Comparison of ENCODE assay signal across 22 cellular contexts in the genomic region with DNA sequence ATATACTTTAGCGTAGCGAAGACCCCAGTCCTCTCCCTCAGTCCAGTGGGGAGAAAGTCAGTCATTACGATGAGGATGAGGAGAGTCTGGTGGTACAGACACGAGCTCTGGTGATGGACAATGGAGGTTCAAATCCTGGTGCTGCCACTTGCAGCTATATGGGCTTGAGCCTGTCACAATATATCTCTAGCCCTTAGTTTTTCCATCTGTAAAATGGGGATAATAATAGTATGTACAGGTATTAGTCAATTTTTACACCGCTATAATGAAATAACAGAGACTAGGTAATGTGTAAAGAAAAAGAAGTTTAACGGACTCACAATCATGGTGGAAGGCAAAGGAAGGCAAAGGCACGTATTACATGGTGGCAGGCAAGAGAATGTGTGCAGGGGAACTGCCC.
"Had no signal": no experiment of that assay in that cellular context is flagged by ENCODE, and none has a peak within 500 bp of the region (broad histone marks: within the 10 kb centered on the region; RNA-seq: fewer than 3 reads in every experiment).

No MANE protein-coding gene starts in this region.

- H3K4me3 ChIP-seq: coronary artery, esophagus muscularis mucosa, hepatocyte, prostate gland, spleen, uterus had no signal

- H3K27ac ChIP-seq: coronary artery, esophagus muscularis mucosa, hepatocyte, prostate gland, uterus, WERI-Rb-1 had no signal

- H3K4me2 ChIP-seq: hepatocyte had no signal

- H3K4me3 Mint-ChIP-seq: activated naive CD8-positive, alpha-beta T cell treated with anti-CD3 and anti-CD28 coated beads, Interleukin-2, amount 50 U/mL, for 24 hours; activated T-cell treated with anti-CD3 and anti-CD28 coated beads, Interleukin-2, amount 50 U/mL, for 4 hours had no signal

- H3K9me3 ChIP-seq: esophagus muscularis mucosa, prostate gland, spleen, uterus had no signal

- H3K27me3 ChIP-seq: esophagus muscularis mucosa, hepatocyte, spleen, uterus had no signal

- DNase-seq: activated CD4-positive, alpha-beta T cell treated with anti-CD3 and anti-CD28 coated beads for 1 hour; activated CD8-positive, alpha-beta memory T cell treated with anti-CD3 and anti-CD28 coated beads, Interleukin-2, amount 50 U/mL, for 48 hours; activated naive CD4-positive, alpha-beta T cell; activated naive CD8-positive, alpha-beta T cell treated with anti-CD3 and anti-CD28 coated beads, Interleukin-2, amount 50 U/mL, for 24 hours; activated T-cell treated with anti-CD3 and anti-CD28 coated beads, Interleukin-2, amount 50 U/mL, for 4 hours; cerebellar nuclear complex; glutamatergic neuron; left ventricle myocardium superior; mesenchymal stem cell; spleen; stimulated activated CD4-positive, alpha-beta T cell treated with anti-CD3 and anti-CD28 coated beads, Interleukin-4, amount 100 ng/mL, for 1 hour; stimulated activated naive CD8-positive, alpha-beta T cell treated with anti-CD3 and anti-CD28 coated beads, Interleukin-15, Interleukin-2, amounts not matched to agents 100 U/mL and 50 U/mL, for 24 hours; T-helper 1 cell; trophoblast cell; uterus; WERI-Rb-1 had no signal

- H3K79me2 ChIP-seq: hepatocyte had no signal

- H3K36me3 ChIP-seq: esophagus muscularis mucosa, prostate gland, spleen, uterus, WERI-Rb-1 had no signal

- ATAC-seq: activated naive CD8-positive, alpha-beta T cell treated with anti-CD3 and anti-CD28 coated beads, Interleukin-2, amount 50 U/mL, for 24 hours; activated T-cell treated with anti-CD3 and anti-CD28 coated beads, Interleukin-2, amount 50 U/mL, for 4 hours; left ventricle myocardium superior; stimulated activated naive CD8-positive, alpha-beta T cell treated with anti-CD3 and anti-CD28 coated beads, Interleukin-15, Interleukin-2, amounts not matched to agents 100 U/mL and 50 U/mL, for 24 hours had no signal

- FAIRE-seq: frontal cortex, TTC549 had no signal

- H3K4me1 ChIP-seq: prostate gland had no signal

- H3K27me3 Mint-ChIP-seq: activated naive CD8-positive, alpha-beta T cell treated with anti-CD3 and anti-CD28 coated beads, Interleukin-2, amount 50 U/mL, for 24 hours had no signal

- H2AFZ ChIP-seq: hepatocyte had no signal
